In the genomic region with DNA sequence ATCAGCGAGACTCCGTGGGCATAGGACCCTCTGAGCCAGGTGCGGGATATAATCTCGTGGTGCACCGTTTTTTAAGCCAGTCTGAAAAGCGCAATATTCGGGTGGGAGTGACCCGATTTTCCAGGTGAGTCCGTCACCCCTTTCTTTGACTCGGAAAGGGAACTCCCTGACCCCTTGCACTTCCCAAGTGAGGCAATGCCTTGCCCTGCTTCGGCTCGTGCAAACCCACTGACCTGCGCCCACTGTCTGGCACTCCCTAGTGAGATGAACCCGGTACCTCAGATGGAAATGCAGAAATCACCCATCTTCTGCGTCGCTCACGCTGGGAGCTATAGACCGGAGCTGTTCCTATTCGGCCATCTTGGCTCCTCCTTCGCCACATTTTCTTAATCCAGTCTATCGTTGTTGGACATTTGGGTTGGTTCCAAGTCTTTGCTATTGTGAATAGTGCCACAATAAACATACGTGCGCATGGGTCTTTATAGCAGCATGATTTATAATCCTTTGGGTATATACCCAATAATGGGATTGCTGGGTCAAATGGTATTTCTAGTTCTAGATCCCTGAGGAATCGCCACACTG, we compare ENCODE assay signal across 1 cellular context.
A peak's percentile ranks its signal among the peaks of the same experiment; 100 is the strongest.
TF ChIP-seq lines count a peak whose summit lies in the region.
"Not testable (repeated sequence)": the region's sequence is repeated elsewhere in the genome, so short reads cannot be mapped to it uniquely, and the experiment has no call there.

No MANE protein-coding gene starts in this region.

TF ChIP-seq in K562, 482 proteins besides CTCF, POLR2A, EP300 and RAD21 (continued from another document):
- TF ChIP-seq HMG20B (CRISPR knock-in tag; IDR thresholded peaks at IDR 0.05) = 0 out of 2 replicates have a peak, but pooled peaks have one; percentile 74
- TF ChIP-seq MAZ (CRISPR knock-in tag; conservative IDR thresholded peaks at IDR 0.05 in 1 of 2, IDR thresholded peaks at IDR 0.05 in 1 of 2) = peak in 1 of 2 experiments; percentile 82; a peak in 1 of 4 replicates
- TF ChIP-seq YY1 (IDR thresholded peaks at IDR 0.05; ENCODE audit: borderline replicate concordance in 1 of 3, control insufficient read depth in 1 of 3, extremely low read depth in 1 of 3, insufficient read depth in 3 of 3, insufficient read length in 1 of 3, insufficient replicate concordance in 2 of 3, low read depth in 1 of 3, low read length in 2 of 3) = peak in 1 of 3 experiments; percentile 34
- 0 out of 2 replicates have a peak, but pooled peaks have one; percentile 56 for TF ChIP-seq ZSCAN32 (CRISPR knock-in tag; IDR thresholded peaks at IDR 0.05)
- TF ChIP-seq, protein P1, sequence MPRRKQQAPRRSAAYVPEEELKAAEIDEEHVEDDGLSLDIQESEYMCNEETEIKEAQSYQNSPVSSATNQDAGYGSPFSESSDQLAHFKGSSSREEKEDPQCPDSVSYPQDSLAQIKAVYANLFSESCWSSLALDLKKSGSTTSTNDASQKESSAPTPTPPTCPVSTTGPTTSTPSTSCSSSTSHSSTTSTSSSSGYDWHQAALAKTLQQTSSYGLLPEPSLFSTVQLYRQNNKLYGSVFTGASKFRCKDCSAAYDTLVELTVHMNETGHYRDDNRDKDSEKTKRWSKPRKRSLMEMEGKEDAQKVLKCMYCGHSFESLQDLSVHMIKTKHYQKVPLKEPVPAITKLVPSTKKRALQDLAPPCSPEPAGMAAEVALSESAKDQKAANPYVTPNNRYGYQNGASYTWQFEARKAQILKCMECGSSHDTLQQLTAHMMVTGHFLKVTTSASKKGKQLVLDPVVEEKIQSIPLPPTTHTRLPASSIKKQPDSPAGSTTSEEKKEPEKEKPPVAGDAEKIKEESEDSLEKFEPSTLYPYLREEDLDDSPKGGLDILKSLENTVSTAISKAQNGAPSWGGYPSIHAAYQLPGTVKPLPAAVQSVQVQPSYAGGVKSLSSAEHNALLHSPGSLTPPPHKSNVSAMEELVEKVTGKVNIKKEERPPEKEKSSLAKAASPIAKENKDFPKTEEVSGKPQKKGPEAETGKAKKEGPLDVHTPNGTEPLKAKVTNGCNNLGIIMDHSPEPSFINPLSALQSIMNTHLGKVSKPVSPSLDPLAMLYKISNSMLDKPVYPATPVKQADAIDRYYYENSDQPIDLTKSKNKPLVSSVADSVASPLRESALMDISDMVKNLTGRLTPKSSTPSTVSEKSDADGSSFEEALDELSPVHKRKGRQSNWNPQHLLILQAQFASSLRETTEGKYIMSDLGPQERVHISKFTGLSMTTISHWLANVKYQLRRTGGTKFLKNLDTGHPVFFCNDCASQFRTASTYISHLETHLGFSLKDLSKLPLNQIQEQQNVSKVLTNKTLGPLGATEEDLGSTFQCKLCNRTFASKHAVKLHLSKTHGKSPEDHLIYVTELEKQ (CRISPR knock-in tag; IDR thresholded peaks at IDR 0.05) = peak; percentile 27; the same call in 1 of the 2 replicates
- peak; percentile 84 for TF ChIP-seq ZBTB17 (CRISPR knock-in tag; IDR thresholded peaks at IDR 0.05)
- TF ChIP-seq, protein P2, sequence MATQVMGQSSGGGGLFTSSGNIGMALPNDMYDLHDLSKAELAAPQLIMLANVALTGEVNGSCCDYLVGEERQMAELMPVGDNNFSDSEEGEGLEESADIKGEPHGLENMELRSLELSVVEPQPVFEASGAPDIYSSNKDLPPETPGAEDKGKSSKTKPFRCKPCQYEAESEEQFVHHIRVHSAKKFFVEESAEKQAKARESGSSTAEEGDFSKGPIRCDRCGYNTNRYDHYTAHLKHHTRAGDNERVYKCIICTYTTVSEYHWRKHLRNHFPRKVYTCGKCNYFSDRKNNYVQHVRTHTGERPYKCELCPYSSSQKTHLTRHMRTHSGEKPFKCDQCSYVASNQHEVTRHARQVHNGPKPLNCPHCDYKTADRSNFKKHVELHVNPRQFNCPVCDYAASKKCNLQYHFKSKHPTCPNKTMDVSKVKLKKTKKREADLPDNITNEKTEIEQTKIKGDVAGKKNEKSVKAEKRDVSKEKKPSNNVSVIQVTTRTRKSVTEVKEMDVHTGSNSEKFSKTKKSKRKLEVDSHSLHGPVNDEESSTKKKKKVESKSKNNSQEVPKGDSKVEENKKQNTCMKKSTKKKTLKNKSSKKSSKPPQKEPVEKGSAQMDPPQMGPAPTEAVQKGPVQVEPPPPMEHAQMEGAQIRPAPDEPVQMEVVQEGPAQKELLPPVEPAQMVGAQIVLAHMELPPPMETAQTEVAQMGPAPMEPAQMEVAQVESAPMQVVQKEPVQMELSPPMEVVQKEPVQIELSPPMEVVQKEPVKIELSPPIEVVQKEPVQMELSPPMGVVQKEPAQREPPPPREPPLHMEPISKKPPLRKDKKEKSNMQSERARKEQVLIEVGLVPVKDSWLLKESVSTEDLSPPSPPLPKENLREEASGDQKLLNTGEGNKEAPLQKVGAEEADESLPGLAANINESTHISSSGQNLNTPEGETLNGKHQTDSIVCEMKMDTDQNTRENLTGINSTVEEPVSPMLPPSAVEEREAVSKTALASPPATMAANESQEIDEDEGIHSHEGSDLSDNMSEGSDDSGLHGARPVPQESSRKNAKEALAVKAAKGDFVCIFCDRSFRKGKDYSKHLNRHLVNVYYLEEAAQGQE (CRISPR knock-in tag; IDR thresholded peaks at IDR 0.05; ENCODE audit: low read depth) = 0 out of 2 replicates have a peak, but pooled peaks have one; percentile 12
- TF ChIP-seq, protein P3, sequence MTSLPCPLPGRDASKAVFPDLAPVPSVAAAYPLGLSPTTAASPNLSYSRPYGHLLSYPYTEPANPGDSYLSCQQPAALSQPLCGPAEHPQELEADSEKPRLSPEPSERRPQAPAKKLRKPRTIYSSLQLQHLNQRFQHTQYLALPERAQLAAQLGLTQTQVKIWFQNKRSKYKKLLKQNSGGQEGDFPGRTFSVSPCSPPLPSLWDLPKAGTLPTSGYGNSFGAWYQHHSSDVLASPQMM (CRISPR knock-in tag; IDR thresholded peaks at IDR 0.05) = peak; percentile 64; the same call in 1 of the 2 replicates
- peak; percentile 96; the same call in 1 of the 2 replicates for TF ChIP-seq BRCA1 (IDR thresholded peaks at IDR 0.05)
- TF ChIP-seq BRCA1 (CRISPR knock-in tag; IDR thresholded peaks at IDR 0.05) = not testable (repeated sequence)
- TF ChIP-seq, protein P4, sequence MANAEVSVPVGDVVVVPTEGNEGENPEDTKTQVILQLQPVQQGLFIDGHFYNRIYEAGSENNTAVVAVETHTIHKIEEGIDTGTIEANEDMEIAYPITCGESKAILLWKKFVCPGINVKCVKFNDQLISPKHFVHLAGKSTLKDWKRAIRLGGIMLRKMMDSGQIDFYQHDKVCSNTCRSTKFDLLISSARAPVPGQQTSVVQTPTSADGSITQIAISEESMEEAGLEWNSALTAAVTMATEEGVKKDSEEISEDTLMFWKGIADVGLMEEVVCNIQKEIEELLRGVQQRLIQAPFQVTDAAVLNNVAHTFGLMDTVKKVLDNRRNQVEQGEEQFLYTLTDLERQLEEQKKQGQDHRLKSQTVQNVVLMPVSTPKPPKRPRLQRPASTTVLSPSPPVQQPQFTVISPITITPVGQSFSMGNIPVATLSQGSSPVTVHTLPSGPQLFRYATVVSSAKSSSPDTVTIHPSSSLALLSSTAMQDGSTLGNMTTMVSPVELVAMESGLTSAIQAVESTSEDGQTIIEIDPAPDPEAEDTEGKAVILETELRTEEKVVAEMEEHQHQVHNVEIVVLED (CRISPR knock-in tag; IDR thresholded peaks at IDR 0.05) = peak; percentile 37; the same call in 1 of the 2 replicates
- 0 out of 2 replicates have a peak, but pooled peaks have one; percentile 16 for TF ChIP-seq HMG20A (CRISPR knock-in tag; conservative IDR thresholded peaks at IDR 0.05)
- TF ChIP-seq, protein P5, sequence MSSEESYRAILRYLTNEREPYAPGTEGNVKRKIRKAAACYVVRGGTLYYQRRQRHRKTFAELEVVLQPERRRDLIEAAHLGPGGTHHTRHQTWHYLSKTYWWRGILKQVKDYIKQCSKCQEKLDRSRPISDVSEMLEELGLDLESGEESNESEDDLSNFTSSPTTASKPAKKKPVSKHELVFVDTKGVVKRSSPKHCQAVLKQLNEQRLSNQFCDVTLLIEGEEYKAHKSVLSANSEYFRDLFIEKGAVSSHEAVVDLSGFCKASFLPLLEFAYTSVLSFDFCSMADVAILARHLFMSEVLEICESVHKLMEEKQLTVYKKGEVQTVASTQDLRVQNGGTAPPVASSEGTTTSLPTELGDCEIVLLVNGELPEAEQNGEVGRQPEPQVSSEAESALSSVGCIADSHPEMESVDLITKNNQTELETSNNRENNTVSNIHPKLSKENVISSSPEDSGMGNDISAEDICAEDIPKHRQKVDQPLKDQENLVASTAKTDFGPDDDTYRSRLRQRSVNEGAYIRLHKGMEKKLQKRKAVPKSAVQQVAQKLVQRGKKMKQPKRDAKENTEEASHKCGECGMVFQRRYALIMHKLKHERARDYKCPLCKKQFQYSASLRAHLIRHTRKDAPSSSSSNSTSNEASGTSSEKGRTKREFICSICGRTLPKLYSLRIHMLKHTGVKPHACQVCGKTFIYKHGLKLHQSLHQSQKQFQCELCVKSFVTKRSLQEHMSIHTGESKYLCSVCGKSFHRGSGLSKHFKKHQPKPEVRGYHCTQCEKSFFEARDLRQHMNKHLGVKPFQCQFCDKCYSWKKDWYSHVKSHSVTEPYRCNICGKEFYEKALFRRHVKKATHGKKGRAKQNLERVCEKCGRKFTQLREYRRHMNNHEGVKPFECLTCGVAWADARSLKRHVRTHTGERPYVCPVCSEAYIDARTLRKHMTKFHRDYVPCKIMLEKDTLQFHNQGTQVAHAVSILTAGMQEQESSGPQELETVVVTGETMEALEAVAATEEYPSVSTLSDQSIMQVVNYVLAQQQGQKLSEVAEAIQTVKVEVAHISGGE (CRISPR knock-in tag; IDR thresholded peaks at IDR 0.05) = 0 out of 6 replicates have a peak, but pooled peaks of 1 of the 3 experiments have one; percentile 8
